9 cellular contexts compared by ENCODE assay signal in the genomic region with DNA sequence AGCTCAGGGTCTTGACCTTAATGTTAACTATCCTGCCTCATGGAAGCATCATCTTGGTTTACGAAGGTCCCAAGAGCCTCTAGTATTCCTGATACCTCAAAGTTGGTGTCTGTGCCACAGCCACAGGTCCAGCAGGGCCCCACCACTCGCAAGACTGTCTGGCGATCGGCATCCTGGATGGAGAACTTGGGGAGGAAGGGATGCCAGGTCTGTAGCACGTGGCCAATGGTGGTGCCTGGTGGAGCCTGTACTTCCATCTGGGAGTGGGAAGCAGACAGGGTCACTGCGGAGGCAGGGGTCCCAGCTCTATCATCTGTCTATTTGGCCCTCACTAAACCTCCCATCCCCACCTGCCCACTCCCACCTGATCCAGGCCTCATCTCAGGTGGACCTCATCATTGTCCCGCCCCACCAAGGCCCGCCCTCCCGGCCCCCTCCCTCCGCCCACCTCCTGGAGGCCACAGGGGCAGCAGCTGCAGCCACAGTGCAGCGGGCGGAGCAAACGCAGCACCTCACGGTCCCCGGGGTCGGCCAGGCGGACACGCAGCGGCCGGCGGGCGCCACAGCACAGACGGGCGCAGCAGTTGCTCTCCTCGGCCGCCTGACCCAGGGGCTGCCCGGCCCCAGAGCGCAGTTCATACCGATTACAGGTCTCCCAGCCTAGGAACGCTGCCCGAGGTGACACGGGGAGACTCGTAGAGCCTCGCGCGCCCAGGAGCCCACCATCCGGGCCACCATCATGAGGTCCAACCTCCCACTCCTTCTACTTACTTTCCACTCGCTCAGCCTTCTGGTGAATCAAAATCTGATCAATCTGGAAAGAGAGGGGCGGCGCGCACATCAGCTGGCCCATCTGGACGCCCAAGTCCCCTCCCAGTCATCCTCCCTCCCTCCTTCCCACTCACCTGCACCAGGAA. TPM values are rescaled to one million over a fixed set of nuclear protein-coding genes. Genes with fewer than 3 reads are reported as not detected.
DNase-seq lines count a peak whose midpoint lies in the region; ATAC-seq, FAIRE-seq and TF ChIP-seq lines count a peak whose summit lies in the region.
"Had no signal": no experiment of that assay in that cellular context is flagged by ENCODE, and none has a peak within 500 bp of the region (broad histone marks: within the 10 kb centered on the region; RNA-seq: fewer than 3 reads in every experiment).

No MANE protein-coding gene starts in this region.

- ATAC-seq in heart right ventricle (no peak), Right ventricle myocardium inferior (no peak), upper lobe of right lung (no peak), HG03521 (IDR thresholded peaks at IDR 0.05; ENCODE audit: unreplicated experiment) (no peak)

- peaks cover 0 to 49% (median 10%) of the 10 kb centered on the region in 9 donors for H3K36me3 ChIP-seq in heart right ventricle
- H3K36me3 ChIP-seq in bronchial epithelial cell (ENCODE audit: control insufficient read depth, insufficient read depth, low read length), result peaks cover 32% of the 10 kb centered on the region
- H3K36me3 ChIP-seq in mesodermal cell (ENCODE audit: control insufficient read depth, insufficient read depth, low read length), result peaks cover 45% of the 10 kb centered on the region
- H3K36me3 ChIP-seq in upper lobe of right lung, result peaks cover 17% of the 10 kb centered on the region

- H3K4me1 ChIP-seq in heart right ventricle (peaks cover 0 to 34% (median 22%) of the 10 kb centered on the region in 9 donors), mesodermal cell (ENCODE audit: control insufficient read depth, insufficient read depth, low read length, poor library complexity, severe bottlenecking) (peaks cover 10% of the 10 kb centered on the region), upper lobe of right lung (peaks cover 7% of the 10 kb centered on the region)

- no peaks in the 10 kb centered on the region for H3K27me3 ChIP-seq in heart right ventricle
- no peaks in the 10 kb centered on the region for H3K27me3 ChIP-seq in bronchial epithelial cell (ENCODE audit: control insufficient read depth, insufficient read depth, low read length)
- no peaks in the 10 kb centered on the region for H3K27me3 ChIP-seq in upper lobe of right lung

- H3K9me3 ChIP-seq in heart right ventricle (no peaks in the 10 kb centered on the region), mesodermal cell (ENCODE audit: control insufficient read depth, low read length) (no peaks in the 10 kb centered on the region), upper lobe of right lung (no peaks in the 10 kb centered on the region)

- DNase-seq in heart right ventricle, result no peak
- DNase-seq in Right ventricle myocardium inferior (ENCODE audit: missing footprints), result no peak
- DNase-seq in bronchial epithelial cell (ENCODE audit: low read depth), result no peak
- no peak for DNase-seq in upper lobe of right lung
- DNase-seq in LoVo (ENCODE audit: low spot score), result no peak
- no peak for DNase-seq in MV-4-11 (lab: John Stamatoyannopoulos, UW)

- peak overlapping the region in 9 of 10 donors; percentile 77 to 98 (median 91) for H3K4me3 ChIP-seq in heart right ventricle
- H3K4me3 ChIP-seq in bronchial epithelial cell (ENCODE audit: low read depth, low read length), result peak overlapping the region; percentile 82
- peak overlapping the region; percentile 79 for H3K4me3 ChIP-seq in mesodermal cell (ENCODE audit: extremely low read depth, insufficient read depth, low read length, poor library complexity, severe bottlenecking)
- peak overlapping the region; percentile 76 for H3K4me3 ChIP-seq in upper lobe of right lung

- intact Hi-C loops in heart right ventricle (cut with DNase I), result loop anchor here in 4 of 10 donors (5.0 kb wide), 2 partner anchors 36 to 41 kb away; a partner anchor contains a TSS
- intact Hi-C loops in Right ventricle myocardium inferior (cut with DNase I), result loop anchor here (5.0 kb wide), 2 partner anchors 76 to 179 kb away; a partner anchor contains a TSS
- intact Hi-C loops in upper lobe of right lung (cut with DNase I), result no loop called here

- WGBS in heart right ventricle, 2 donors, result 76 to 84% methylated on average over 37 to 42 of the region's 42 CpGs
- WGBS in mesodermal cell (ENCODE audit: insufficient coverage in 2 of 2), 2 experiments, result 91 to 93% methylated on average over 28 to 29 of the region's 42 CpGs

- TF ChIP-seq CTCF in heart right ventricle (IDR thresholded peaks at IDR 0.05) (no peak), bronchial epithelial cell (IDR thresholded peaks at IDR 0.05; ENCODE audit: insufficient read depth, low read length, severe bottlenecking) (no peak), upper lobe of right lung (IDR thresholded peaks at IDR 0.05) (no peak)

- H3K27ac ChIP-seq in heart right ventricle, result peak overlapping the region in 8 of 10 donors; percentile 89 to 98 (median 95)
- no peak overlapping the region for H3K27ac ChIP-seq in mesodermal cell (ENCODE audit: low read depth, low read length, severe bottlenecking)
- H3K27ac ChIP-seq in upper lobe of right lung, result peak overlapping the region; percentile 92

- no peak for FAIRE-seq in bronchial epithelial cell (lab: Jason Lieb, UNC)
- FAIRE-seq: islet of Langerhans had no signal

RNA-seq across cellular contexts. Expression of a gene that starts 1.4 kb away (rescaled TPM):
- 10 to 100 TPM; 14.4 to 28.7 (median 17.1) TPM for total RNA-seq in heart right ventricle
- polyA plus RNA-seq in heart right ventricle, result 10 to 100 TPM; 23.3 to 32.9 TPM
- total RNA-seq in Right ventricle myocardium inferior, result 18.4 TPM
- 9.0 and 13.2 TPM in 2 replicates for total RNA-seq in bronchial epithelial cell
- 46.9 TPM for polyA plus RNA-seq in mesodermal cell (2013, experiment 1 of 2)
- polyA plus RNA-seq in mesodermal cell (2013, experiment 2 of 2), result 37.7 TPM
- 30.3 TPM for total RNA-seq in upper lobe of right lung

RNA-seq across cellular contexts. Expression of a gene that starts 10.9 kb away (rescaled TPM):
- 10 to 100 TPM; 61.8 to 83.2 (median 74.2) TPM for total RNA-seq in heart right ventricle
- 100 to 1,000 TPM in 1 of 2 donors, 10 to 100 TPM in 1; 89.1 to 169 TPM for polyA plus RNA-seq in heart right ventricle
- total RNA-seq in Right ventricle myocardium inferior, result 64.0 TPM
- 40.3 and 67.7 TPM in 2 replicates for total RNA-seq in bronchial epithelial cell
- polyA plus RNA-seq in mesodermal cell (2013, experiment 1 of 2), result 174 TPM
- 147 TPM for polyA plus RNA-seq in mesodermal cell (2013, experiment 2 of 2)
- 45.2 TPM for total RNA-seq in upper lobe of right lung

RNA-seq across cellular contexts. Expression of a gene that starts 12.1 kb away (rescaled TPM):
- total RNA-seq in heart right ventricle (1 to 10 TPM; 1.1 to 4.4 (median 2.1) TPM), Right ventricle myocardium inferior (2.6 TPM), bronchial epithelial cell (7.4 and 11.8 TPM in 2 replicates), upper lobe of right lung (5.8 TPM)
- polyA plus RNA-seq in heart right ventricle, result 1 to 10 TPM; 1.9 to 3.5 TPM
- polyA plus RNA-seq in mesodermal cell (2013, experiment 1 of 2), result 0.55 TPM
- polyA plus RNA-seq in mesodermal cell (2013, experiment 2 of 2), result 0.66 TPM

RNA-seq across cellular contexts. Expression of a gene that starts 14.7 kb away (rescaled TPM):
- total RNA-seq in heart right ventricle (10 to 100 TPM in 2 of 10 donors, 1 to 10 TPM in 8; 3.6 to 15.8 (median 6.4) TPM), Right ventricle myocardium inferior (7.0 TPM), bronchial epithelial cell (0.79 and 1.2 TPM in 2 replicates), upper lobe of right lung (11.7 TPM)
- 1 to 10 TPM; 7.3 to 7.6 TPM for polyA plus RNA-seq in heart right ventricle
- 64.5 TPM for polyA plus RNA-seq in mesodermal cell (2013, experiment 1 of 2)
- 52.5 TPM for polyA plus RNA-seq in mesodermal cell (2013, experiment 2 of 2)

RNA-seq across cellular contexts. Expression of a gene that starts 27.2 kb away (rescaled TPM):
- total RNA-seq in heart right ventricle (not detected), Right ventricle myocardium inferior (not detected), bronchial epithelial cell (0.13 TPM in 1 of 2 replicates, not detected in the other), upper lobe of right lung (not detected)
- polyA plus RNA-seq in heart right ventricle, result not detected
- polyA plus RNA-seq in mesodermal cell (2013, experiment 1 of 2), result not detected
- not detected for polyA plus RNA-seq in mesodermal cell (2013, experiment 2 of 2)
